In the genomic region with DNA sequence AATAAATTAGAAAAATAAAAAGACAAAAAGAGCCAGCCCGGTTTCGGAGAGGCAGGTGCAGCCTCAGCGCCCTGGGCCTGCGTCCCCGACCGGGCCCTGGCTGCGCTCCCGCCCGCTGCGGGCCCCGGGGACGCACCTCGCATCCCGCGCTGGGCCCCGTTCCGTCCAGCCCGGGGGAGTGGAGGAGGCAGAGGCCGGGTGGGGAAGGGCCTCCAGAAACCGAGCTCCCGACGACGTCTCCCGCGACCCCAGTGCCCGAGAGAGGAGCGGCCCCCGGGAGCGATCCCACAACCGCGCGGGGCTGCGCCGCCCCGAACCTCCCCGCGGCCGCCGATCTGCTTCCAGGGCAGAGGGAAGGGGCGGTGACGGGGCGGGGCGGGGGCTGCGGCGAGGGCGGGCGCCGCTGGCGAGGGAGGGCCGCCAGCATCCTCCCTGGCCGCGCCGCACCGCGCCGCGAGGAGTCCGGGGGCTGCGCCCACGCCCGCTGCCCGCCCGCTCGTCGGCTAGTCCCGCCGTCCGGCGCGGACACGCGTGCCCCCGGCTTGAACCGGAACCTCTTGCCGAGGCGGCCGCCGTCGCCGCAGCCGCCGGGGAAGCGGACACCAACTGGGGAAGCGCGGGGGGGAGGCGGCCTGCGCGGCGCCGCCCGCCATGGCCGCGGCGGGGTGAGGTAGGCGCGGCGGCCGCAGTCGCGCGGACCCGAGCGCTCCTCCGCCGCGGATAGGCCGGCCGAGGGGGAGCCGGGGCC, we compare ENCODE assay signal across 1 cellular context.
TF ChIP-seq lines count a peak whose summit lies in the region.

A gene (plus strand): TSS at position 426 of the 748 bp plus-strand sequence. CDS start 545 bp downstream, outside the sequence.

TF ChIP-seq in K562, 482 proteins besides CTCF, POLR2A, EP300 and RAD21 (continued from another document and continues in another):
- TF ChIP-seq, protein P1, sequence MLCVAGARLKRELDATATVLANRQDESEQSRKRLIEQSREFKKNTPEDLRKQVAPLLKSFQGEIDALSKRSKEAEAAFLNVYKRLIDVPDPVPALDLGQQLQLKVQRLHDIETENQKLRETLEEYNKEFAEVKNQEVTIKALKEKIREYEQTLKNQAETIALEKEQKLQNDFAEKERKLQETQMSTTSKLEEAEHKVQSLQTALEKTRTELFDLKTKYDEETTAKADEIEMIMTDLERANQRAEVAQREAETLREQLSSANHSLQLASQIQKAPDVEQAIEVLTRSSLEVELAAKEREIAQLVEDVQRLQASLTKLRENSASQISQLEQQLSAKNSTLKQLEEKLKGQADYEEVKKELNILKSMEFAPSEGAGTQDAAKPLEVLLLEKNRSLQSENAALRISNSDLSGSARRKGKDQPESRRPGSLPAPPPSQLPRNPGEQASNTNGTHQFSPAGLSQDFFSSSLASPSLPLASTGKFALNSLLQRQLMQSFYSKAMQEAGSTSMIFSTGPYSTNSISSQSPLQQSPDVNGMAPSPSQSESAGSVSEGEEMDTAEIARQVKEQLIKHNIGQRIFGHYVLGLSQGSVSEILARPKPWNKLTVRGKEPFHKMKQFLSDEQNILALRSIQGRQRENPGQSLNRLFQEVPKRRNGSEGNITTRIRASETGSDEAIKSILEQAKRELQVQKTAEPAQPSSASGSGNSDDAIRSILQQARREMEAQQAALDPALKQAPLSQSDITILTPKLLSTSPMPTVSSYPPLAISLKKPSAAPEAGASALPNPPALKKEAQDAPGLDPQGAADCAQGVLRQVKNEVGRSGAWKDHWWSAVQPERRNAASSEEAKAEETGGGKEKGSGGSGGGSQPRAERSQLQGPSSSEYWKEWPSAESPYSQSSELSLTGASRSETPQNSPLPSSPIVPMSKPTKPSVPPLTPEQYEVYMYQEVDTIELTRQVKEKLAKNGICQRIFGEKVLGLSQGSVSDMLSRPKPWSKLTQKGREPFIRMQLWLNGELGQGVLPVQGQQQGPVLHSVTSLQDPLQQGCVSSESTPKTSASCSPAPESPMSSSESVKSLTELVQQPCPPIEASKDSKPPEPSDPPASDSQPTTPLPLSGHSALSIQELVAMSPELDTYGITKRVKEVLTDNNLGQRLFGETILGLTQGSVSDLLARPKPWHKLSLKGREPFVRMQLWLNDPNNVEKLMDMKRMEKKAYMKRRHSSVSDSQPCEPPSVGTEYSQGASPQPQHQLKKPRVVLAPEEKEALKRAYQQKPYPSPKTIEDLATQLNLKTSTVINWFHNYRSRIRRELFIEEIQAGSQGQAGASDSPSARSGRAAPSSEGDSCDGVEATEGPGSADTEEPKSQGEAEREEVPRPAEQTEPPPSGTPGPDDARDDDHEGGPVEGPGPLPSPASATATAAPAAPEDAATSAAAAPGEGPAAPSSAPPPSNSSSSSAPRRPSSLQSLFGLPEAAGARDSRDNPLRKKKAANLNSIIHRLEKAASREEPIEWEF (CRISPR knock-in tag; IDR thresholded peaks at IDR 0.05) = no peak
- TF ChIP-seq C11orf30 (IDR thresholded peaks at IDR 0.05; ENCODE audit: low read depth) (0 out of 2 replicates have a peak, but pooled peaks have one; percentile 4), NONO (IDR thresholded peaks at IDR 0.05; ENCODE audit: low read depth in 2 of 2, low read length in 1 of 2) (peak; percentile 35 to 93), TOE1 (IDR thresholded peaks at IDR 0.05; ENCODE audit: borderline replicate concordance) (0 out of 2 replicates have a peak, but pooled peaks have one; percentile 22), TOE1 (CRISPR knock-in tag; IDR thresholded peaks at IDR 0.05; ENCODE audit: borderline replicate concordance, low read depth) (no peak), CEBPB (tag; IDR thresholded peaks at IDR 0.05) (0 out of 2 replicates have a peak, but pooled peaks have one; percentile 37), MAZ (CRISPR knock-in tag; conservative IDR thresholded peaks at IDR 0.05 in 1 of 2, IDR thresholded peaks at IDR 0.05 in 1 of 2) (peak; percentile 50 to 81; a peak in 3 of 4 replicates), ARID1B (IDR thresholded peaks at IDR 0.05) (no peak), ZNF695 (CRISPR knock-in tag; IDR thresholded peaks at IDR 0.05) (no peak), NCOR1 (IDR thresholded peaks at IDR 0.05) (no peak), FOS (IDR thresholded peaks at IDR 0.05; ENCODE audit: extremely low read depth, insufficient read length) (no peak), SAFB2 (IDR thresholded peaks at IDR 0.05; ENCODE audit: borderline replicate concordance, low read depth, low read length, severe bottlenecking) (no peak), JUN (IDR thresholded peaks at IDR 0.05; ENCODE audit: borderline replicate concordance, low read depth, low read length) (no peak), JUN (CRISPR knock-in tag; IDR thresholded peaks at IDR 0.05; ENCODE audit: borderline replicate concordance) (no peak), TAF1 (IDR thresholded peaks at IDR 0.05; ENCODE audit: control insufficient read depth, extremely low read depth, insufficient read depth, low read length, severe bottlenecking) (peak; percentile 71), XRCC4 (IDR thresholded peaks at IDR 0.05; ENCODE audit: extremely low read depth, insufficient read depth, insufficient read length) (no peak), ZNF174 (CRISPR knock-in tag; IDR thresholded peaks at IDR 0.05) (no peak), PHF8 (IDR thresholded peaks at IDR 0.05; ENCODE audit: borderline replicate concordance, low read length) (peak; percentile 88), CCNT2 (IDR thresholded peaks at IDR 0.05; ENCODE audit: borderline replicate concordance, extremely low read depth, insufficient read length, low read depth, low read length) (peak; percentile 82), ZNF124 (CRISPR knock-in tag; IDR thresholded peaks at IDR 0.05) (no peak), SAFB (IDR thresholded peaks at IDR 0.05; ENCODE audit: borderline replicate concordance, low read depth, low read length) (peak; percentile 97), MTA1 (IDR thresholded peaks at IDR 0.05; ENCODE audit: borderline replicate concordance) (no peak), MBD2 (IDR thresholded peaks at IDR 0.05; ENCODE audit: borderline replicate concordance, low read depth) (no peak), CREB1 (IDR thresholded peaks at IDR 0.05) (no peak), CREB1 (CRISPR knock-in tag; IDR thresholded peaks at IDR 0.05) (peak; percentile 44; the same call in 1 of the 2 replicates), ZNF668 (CRISPR knock-in tag; IDR thresholded peaks at IDR 0.05) (no peak), LCOR (CRISPR knock-in tag; IDR thresholded peaks at IDR 0.05) (no peak), ZFX (CRISPR knock-in tag; IDR thresholded peaks at IDR 0.05) (peak; percentile 91), MCM5 (IDR thresholded peaks at IDR 0.05; ENCODE audit: low read depth) (no peak), POLR2B (IDR thresholded peaks at IDR 0.05; ENCODE audit: low read depth, partially characterized antibody) (peak; percentile 63), PHB2 (IDR thresholded peaks at IDR 0.05; ENCODE audit: low read depth) (no peak), CTBP1 (IDR thresholded peaks at IDR 0.05; ENCODE audit: borderline replicate concordance) (peak; percentile 64), CHD1 (IDR thresholded peaks at IDR 0.05; ENCODE audit: low read length) (peak; percentile 74), RBM15 (IDR thresholded peaks at IDR 0.05; ENCODE audit: insufficient read depth, low read length) (no peak), SIRT6 (IDR thresholded peaks at IDR 0.05; ENCODE audit: low read depth, low read length) (no peak)
- TF ChIP-seq, protein P2, sequence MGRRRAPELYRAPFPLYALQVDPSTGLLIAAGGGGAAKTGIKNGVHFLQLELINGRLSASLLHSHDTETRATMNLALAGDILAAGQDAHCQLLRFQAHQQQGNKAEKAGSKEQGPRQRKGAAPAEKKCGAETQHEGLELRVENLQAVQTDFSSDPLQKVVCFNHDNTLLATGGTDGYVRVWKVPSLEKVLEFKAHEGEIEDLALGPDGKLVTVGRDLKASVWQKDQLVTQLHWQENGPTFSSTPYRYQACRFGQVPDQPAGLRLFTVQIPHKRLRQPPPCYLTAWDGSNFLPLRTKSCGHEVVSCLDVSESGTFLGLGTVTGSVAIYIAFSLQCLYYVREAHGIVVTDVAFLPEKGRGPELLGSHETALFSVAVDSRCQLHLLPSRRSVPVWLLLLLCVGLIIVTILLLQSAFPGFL (CRISPR knock-in tag; IDR thresholded peaks at IDR 0.05) = no peak
- TF ChIP-seq, protein P3, sequence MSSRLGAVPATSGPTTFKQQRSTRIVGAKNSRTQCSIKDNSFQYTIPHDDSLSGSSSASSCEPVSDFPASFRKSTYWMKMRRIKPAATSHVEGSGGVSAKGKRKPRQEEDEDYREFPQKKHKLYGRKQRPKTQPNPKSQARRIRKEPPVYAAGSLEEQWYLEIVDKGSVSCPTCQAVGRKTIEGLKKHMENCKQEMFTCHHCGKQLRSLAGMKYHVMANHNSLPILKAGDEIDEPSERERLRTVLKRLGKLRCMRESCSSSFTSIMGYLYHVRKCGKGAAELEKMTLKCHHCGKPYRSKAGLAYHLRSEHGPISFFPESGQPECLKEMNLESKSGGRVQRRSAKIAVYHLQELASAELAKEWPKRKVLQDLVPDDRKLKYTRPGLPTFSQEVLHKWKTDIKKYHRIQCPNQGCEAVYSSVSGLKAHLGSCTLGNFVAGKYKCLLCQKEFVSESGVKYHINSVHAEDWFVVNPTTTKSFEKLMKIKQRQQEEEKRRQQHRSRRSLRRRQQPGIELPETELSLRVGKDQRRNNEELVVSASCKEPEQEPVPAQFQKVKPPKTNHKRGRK (tag; IDR thresholded peaks at IDR 0.05) = no peak
- TF ChIP-seq, protein P4, sequence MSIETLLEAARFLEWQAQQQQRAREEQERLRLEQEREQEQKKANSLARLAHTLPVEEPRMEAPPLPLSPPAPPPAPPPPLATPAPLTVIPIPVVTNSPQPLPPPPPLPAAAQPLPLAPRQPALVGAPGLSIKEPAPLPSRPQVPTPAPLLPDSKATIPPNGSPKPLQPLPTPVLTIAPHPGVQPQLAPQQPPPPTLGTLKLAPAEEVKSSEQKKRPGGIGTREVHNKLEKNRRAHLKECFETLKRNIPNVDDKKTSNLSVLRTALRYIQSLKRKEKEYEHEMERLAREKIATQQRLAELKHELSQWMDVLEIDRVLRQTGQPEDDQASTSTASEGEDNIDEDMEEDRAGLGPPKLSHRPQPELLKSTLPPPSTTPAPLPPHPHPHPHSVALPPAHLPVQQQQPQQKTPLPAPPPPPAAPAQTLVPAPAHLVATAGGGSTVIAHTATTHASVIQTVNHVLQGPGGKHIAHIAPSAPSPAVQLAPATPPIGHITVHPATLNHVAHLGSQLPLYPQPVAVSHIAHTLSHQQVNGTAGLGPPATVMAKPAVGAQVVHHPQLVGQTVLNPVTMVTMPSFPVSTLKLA (conservative IDR thresholded peaks at IDR 0.05) = peak in 1 of 2 experiments; percentile 58; a peak in 2 of 4 replicates
- TF ChIP-seq, protein P5, sequence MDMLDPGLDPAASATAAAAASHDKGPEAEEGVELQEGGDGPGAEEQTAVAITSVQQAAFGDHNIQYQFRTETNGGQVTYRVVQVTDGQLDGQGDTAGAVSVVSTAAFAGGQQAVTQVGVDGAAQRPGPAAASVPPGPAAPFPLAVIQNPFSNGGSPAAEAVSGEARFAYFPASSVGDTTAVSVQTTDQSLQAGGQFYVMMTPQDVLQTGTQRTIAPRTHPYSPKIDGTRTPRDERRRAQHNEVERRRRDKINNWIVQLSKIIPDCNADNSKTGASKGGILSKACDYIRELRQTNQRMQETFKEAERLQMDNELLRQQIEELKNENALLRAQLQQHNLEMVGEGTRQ (CRISPR knock-in tag; IDR thresholded peaks at IDR 0.05) = no peak
- TF ChIP-seq, protein P6, sequence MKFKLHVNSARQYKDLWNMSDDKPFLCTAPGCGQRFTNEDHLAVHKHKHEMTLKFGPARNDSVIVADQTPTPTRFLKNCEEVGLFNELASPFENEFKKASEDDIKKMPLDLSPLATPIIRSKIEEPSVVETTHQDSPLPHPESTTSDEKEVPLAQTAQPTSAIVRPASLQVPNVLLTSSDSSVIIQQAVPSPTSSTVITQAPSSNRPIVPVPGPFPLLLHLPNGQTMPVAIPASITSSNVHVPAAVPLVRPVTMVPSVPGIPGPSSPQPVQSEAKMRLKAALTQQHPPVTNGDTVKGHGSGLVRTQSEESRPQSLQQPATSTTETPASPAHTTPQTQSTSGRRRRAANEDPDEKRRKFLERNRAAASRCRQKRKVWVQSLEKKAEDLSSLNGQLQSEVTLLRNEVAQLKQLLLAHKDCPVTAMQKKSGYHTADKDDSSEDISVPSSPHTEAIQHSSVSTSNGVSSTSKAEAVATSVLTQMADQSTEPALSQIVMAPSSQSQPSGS (CRISPR knock-in tag; IDR thresholded peaks at IDR 0.05) = no peak
- TF ChIP-seq, protein P7, sequence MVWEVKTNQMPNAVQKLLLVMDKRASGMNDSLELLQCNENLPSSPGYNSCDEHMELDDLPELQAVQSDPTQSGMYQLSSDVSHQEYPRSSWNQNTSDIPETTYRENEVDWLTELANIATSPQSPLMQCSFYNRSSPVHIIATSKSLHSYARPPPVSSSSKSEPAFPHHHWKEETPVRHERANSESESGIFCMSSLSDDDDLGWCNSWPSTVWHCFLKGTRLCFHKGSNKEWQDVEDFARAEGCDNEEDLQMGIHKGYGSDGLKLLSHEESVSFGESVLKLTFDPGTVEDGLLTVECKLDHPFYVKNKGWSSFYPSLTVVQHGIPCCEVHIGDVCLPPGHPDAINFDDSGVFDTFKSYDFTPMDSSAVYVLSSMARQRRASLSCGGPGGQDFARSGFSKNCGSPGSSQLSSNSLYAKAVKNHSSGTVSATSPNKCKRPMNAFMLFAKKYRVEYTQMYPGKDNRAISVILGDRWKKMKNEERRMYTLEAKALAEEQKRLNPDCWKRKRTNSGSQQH (CRISPR knock-in tag; IDR thresholded peaks at IDR 0.05) = no peak
- TF ChIP-seq, protein P8, sequence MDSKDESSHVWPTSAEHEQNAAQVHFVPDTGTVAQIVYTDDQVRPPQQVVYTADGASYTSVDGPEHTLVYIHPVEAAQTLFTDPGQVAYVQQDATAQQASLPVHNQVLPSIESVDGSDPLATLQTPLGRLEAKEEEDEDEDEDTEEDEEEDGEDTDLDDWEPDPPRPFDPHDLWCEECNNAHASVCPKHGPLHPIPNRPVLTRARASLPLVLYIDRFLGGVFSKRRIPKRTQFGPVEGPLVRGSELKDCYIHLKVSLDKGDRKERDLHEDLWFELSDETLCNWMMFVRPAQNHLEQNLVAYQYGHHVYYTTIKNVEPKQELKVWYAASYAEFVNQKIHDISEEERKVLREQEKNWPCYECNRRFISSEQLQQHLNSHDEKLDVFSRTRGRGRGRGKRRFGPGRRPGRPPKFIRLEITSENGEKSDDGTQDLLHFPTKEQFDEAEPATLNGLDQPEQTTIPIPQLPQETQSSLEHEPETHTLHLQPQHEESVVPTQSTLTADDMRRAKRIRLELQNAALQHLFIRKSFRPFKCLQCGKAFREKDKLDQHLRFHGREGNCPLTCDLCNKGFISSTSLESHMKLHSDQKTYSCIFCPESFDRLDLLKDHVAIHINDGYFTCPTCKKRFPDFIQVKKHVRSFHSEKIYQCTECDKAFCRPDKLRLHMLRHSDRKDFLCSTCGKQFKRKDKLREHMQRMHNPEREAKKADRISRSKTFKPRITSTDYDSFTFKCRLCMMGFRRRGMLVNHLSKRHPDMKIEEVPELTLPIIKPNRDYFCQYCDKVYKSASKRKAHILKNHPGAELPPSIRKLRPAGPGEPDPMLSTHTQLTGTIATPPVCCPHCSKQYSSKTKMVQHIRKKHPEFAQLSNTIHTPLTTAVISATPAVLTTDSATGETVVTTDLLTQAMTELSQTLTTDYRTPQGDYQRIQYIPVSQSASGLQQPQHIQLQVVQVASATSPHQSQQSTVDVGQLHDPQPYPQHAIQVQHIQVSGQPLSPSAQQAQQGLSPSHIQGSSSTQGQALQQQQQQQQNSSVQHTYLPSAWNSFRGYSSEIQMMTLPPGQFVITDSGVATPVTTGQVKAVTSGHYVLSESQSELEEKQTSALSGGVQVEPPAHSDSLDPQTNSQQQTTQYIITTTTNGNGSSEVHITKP (IDR thresholded peaks at IDR 0.05; ENCODE audit: partially characterized antibody) = peak; percentile 1
